ENCODE assay signal across 1 cellular context in the genomic region with DNA sequence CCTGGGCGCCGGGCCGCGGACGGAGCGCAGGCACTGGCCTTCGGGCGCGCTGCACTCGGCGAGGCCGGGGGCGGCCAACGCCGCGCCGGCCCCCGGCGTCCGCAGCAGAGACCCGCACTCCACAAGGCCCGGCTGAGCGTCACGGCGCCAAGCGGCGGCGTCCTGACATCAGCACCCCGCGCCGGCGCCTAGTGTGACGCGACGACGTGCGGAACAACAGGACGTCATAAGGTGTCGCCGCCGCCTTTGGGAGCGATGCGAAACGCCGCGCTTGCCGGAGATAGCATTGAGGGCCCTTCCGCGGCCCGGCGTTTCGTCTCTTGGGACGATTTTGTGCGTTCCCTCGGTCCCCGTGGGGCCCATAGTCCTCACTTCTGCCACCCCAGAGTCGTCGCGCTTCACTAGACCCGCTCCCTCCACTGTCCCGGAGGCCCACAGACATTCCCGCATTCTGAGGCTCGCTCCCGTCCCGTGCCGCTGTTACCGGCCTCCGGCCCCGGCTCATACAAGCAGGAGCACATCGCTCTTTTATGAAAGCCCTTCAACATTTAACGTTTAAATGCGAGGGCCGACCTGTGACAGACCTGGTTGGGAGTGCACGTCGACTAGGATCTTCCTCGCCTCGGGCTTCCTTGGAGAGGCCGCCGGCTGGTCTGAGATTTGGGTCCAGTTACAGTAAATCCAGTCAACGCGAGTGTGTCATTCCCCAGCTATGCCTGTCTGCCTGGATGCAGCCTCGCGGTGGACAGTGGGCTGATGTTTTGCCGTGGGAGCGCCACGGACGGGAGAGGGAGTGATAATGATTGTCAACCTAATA.
TF ChIP-seq lines count a peak whose summit lies in the region.

A gene (minus strand): TSS at position 143 of the 817 bp plus-strand sequence. CDS start 306 bp downstream, outside the sequence.

TF ChIP-seq in HepG2, 621 proteins besides CTCF, POLR2A, EP300 and RAD21 (continued from another document and continues in another):
- TF ChIP-seq, protein P1, sequence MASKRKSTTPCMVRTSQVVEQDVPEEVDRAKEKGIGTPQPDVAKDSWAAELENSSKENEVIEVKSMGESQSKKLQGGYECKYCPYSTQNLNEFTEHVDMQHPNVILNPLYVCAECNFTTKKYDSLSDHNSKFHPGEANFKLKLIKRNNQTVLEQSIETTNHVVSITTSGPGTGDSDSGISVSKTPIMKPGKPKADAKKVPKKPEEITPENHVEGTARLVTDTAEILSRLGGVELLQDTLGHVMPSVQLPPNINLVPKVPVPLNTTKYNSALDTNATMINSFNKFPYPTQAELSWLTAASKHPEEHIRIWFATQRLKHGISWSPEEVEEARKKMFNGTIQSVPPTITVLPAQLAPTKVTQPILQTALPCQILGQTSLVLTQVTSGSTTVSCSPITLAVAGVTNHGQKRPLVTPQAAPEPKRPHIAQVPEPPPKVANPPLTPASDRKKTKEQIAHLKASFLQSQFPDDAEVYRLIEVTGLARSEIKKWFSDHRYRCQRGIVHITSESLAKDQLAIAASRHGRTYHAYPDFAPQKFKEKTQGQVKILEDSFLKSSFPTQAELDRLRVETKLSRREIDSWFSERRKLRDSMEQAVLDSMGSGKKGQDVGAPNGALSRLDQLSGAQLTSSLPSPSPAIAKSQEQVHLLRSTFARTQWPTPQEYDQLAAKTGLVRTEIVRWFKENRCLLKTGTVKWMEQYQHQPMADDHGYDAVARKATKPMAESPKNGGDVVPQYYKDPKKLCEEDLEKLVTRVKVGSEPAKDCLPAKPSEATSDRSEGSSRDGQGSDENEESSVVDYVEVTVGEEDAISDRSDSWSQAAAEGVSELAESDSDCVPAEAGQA (IDR thresholded peaks at IDR 0.05; ENCODE audit: low read depth), result peak; percentile 100
- TF ChIP-seq, protein P1 (CRISPR knock-in tag; IDR thresholded peaks at IDR 0.05; ENCODE audit: borderline replicate concordance), result no peak
- peak; percentile 78 for TF ChIP-seq ELF1 (CRISPR knock-in tag; IDR thresholded peaks at IDR 0.05)
- no peak for TF ChIP-seq ATRX (CRISPR knock-in tag; IDR thresholded peaks at IDR 0.05; ENCODE audit: borderline replicate concordance)
- peak; percentile 60 for TF ChIP-seq ZNF501 (CRISPR knock-in tag; IDR thresholded peaks at IDR 0.05)
- no peak for TF ChIP-seq ZNF567 (CRISPR knock-in tag; IDR thresholded peaks at IDR 0.05; ENCODE audit: borderline replicate concordance)
- no peak for TF ChIP-seq ZNF331 (CRISPR knock-in tag; IDR thresholded peaks at IDR 0.05)
- TF ChIP-seq SIN3A (IDR thresholded peaks at IDR 0.05; ENCODE audit: borderline replicate concordance, low read depth, low read length), result peak; percentile 69; the same call in 1 of the 2 replicates
- TF ChIP-seq PHF20 (CRISPR knock-in tag; IDR thresholded peaks at IDR 0.05), result peak; percentile 94
- TF ChIP-seq, protein P2, sequence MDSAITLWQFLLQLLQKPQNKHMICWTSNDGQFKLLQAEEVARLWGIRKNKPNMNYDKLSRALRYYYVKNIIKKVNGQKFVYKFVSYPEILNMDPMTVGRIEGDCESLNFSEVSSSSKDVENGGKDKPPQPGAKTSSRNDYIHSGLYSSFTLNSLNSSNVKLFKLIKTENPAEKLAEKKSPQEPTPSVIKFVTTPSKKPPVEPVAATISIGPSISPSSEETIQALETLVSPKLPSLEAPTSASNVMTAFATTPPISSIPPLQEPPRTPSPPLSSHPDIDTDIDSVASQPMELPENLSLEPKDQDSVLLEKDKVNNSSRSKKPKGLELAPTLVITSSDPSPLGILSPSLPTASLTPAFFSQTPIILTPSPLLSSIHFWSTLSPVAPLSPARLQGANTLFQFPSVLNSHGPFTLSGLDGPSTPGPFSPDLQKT (CRISPR knock-in tag; IDR thresholded peaks at IDR 0.05; ENCODE audit: borderline replicate concordance), result no peak; the same call in 1 of the 2 replicates
- TF ChIP-seq ZBTB1 (CRISPR knock-in tag; IDR thresholded peaks at IDR 0.05; ENCODE audit: borderline replicate concordance), result no peak
- no peak for TF ChIP-seq JUNB (CRISPR knock-in tag; IDR thresholded peaks at IDR 0.05; ENCODE audit: borderline replicate concordance)
- peak; percentile 69; the same call in 1 of the 2 replicates for TF ChIP-seq ZNF790 (CRISPR knock-in tag; IDR thresholded peaks at IDR 0.05; ENCODE audit: borderline replicate concordance)
- TF ChIP-seq GFI1 (CRISPR knock-in tag; IDR thresholded peaks at IDR 0.05; ENCODE audit: borderline replicate concordance), result 0 out of 2 replicates have a peak, but pooled peaks have one; percentile 7
- TF ChIP-seq NFYB (CRISPR knock-in tag; IDR thresholded peaks at IDR 0.05), result peak; percentile 20; the same call in 1 of the 2 replicates
- TF ChIP-seq KDM5A (IDR thresholded peaks at IDR 0.05; ENCODE audit: borderline replicate concordance, low read length), result peak; percentile 92
- TF ChIP-seq, protein P3, sequence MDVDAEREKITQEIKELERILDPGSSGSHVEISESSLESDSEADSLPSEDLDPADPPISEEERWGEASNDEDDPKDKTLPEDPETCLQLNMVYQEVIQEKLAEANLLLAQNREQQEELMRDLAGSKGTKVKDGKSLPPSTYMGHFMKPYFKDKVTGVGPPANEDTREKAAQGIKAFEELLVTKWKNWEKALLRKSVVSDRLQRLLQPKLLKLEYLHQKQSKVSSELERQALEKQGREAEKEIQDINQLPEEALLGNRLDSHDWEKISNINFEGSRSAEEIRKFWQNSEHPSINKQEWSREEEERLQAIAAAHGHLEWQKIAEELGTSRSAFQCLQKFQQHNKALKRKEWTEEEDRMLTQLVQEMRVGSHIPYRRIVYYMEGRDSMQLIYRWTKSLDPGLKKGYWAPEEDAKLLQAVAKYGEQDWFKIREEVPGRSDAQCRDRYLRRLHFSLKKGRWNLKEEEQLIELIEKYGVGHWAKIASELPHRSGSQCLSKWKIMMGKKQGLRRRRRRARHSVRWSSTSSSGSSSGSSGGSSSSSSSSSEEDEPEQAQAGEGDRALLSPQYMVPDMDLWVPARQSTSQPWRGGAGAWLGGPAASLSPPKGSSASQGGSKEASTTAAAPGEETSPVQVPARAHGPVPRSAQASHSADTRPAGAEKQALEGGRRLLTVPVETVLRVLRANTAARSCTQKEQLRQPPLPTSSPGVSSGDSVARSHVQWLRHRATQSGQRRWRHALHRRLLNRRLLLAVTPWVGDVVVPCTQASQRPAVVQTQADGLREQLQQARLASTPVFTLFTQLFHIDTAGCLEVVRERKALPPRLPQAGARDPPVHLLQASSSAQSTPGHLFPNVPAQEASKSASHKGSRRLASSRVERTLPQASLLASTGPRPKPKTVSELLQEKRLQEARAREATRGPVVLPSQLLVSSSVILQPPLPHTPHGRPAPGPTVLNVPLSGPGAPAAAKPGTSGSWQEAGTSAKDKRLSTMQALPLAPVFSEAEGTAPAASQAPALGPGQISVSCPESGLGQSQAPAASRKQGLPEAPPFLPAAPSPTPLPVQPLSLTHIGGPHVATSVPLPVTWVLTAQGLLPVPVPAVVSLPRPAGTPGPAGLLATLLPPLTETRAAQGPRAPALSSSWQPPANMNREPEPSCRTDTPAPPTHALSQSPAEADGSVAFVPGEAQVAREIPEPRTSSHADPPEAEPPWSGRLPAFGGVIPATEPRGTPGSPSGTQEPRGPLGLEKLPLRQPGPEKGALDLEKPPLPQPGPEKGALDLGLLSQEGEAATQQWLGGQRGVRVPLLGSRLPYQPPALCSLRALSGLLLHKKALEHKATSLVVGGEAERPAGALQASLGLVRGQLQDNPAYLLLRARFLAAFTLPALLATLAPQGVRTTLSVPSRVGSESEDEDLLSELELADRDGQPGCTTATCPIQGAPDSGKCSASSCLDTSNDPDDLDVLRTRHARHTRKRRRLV (CRISPR knock-in tag; IDR thresholded peaks at IDR 0.05), result no peak
- TF ChIP-seq, protein P4, sequence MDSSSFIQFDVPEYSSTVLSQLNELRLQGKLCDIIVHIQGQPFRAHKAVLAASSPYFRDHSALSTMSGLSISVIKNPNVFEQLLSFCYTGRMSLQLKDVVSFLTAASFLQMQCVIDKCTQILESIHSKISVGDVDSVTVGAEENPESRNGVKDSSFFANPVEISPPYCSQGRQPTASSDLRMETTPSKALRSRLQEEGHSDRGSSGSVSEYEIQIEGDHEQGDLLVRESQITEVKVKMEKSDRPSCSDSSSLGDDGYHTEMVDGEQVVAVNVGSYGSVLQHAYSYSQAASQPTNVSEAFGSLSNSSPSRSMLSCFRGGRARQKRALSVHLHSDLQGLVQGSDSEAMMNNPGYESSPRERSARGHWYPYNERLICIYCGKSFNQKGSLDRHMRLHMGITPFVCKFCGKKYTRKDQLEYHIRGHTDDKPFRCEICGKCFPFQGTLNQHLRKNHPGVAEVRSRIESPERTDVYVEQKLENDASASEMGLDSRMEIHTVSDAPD (CRISPR knock-in tag; IDR thresholded peaks at IDR 0.05), result 0 out of 2 replicates have a peak, but pooled peaks have one; percentile 38
- TF ChIP-seq, protein P5, sequence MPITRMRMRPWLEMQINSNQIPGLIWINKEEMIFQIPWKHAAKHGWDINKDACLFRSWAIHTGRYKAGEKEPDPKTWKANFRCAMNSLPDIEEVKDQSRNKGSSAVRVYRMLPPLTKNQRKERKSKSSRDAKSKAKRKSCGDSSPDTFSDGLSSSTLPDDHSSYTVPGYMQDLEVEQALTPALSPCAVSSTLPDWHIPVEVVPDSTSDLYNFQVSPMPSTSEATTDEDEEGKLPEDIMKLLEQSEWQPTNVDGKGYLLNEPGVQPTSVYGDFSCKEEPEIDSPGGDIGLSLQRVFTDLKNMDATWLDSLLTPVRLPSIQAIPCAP (CRISPR knock-in tag; IDR thresholded peaks at IDR 0.05; ENCODE audit: low read depth), result no peak
- no peak; the same call in 1 of the 2 replicates for TF ChIP-seq RXRA (CRISPR knock-in tag; IDR thresholded peaks at IDR 0.05)
- peak; percentile 98 for TF ChIP-seq ATF1 (CRISPR knock-in tag; IDR thresholded peaks at IDR 0.05)
- TF ChIP-seq ZSCAN21 (CRISPR knock-in tag; IDR thresholded peaks at IDR 0.05; ENCODE audit: borderline replicate concordance), result no peak
- TF ChIP-seq CREB1 (IDR thresholded peaks at IDR 0.05), result peak; percentile 99
- TF ChIP-seq CREB1 (CRISPR knock-in tag; IDR thresholded peaks at IDR 0.05), result peak; percentile 99
- TF ChIP-seq ZBTB20 (CRISPR knock-in tag; IDR thresholded peaks at IDR 0.05; ENCODE audit: borderline replicate concordance, low read depth), result 0 out of 2 replicates have a peak, but pooled peaks have one; percentile 26
- TF ChIP-seq, protein P6, sequence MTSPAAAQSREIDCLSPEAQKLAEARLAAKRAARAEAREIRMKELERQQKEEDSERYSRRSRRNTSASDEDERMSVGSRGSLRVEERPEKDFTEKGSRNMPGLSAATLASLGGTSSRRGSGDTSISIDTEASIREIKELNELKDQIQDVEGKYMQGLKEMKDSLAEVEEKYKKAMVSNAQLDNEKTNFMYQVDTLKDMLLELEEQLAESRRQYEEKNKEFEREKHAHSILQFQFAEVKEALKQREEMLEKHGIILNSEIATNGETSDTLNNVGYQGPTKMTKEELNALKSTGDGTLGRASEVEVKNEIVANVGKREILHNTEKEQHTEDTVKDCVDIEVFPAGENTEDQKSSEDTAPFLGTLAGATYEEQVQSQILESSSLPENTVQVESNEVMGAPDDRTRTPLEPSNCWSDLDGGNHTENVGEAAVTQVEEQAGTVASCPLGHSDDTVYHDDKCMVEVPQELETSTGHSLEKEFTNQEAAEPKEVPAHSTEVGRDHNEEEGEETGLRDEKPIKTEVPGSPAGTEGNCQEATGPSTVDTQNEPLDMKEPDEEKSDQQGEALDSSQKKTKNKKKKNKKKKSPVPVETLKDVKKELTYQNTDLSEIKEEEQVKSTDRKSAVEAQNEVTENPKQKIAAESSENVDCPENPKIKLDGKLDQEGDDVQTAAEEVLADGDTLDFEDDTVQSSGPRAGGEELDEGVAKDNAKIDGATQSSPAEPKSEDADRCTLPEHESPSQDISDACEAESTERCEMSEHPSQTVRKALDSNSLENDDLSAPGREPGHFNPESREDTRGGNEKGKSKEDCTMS (CRISPR knock-in tag; conservative IDR thresholded peaks at IDR 0.05), result no peak
- TF ChIP-seq ZSCAN22 (CRISPR knock-in tag; IDR thresholded peaks at IDR 0.05), result no peak
- TF ChIP-seq GPN1 (CRISPR knock-in tag; IDR thresholded peaks at IDR 0.05; ENCODE audit: borderline replicate concordance), result no peak
- TF ChIP-seq MED8 (CRISPR knock-in tag; IDR thresholded peaks at IDR 0.05; ENCODE audit: insufficient replicate concordance), result no peak
